In genomic region chr9:113592806-113593575, GRCh38 we compare ENCODE assay signal across 10 cellular contexts.
DNase-seq lines count a peak whose midpoint lies in the region; ATAC-seq, FAIRE-seq and TF ChIP-seq lines count a peak whose summit lies in the region.
"Had no signal": no experiment of that assay in that cellular context is flagged by ENCODE, and none has a peak within 500 bp of the region (broad histone marks: within the 10 kb centered on the region; RNA-seq: fewer than 3 reads in every experiment).

No MANE protein-coding gene starts in this region.

- H3K27me3 Mint-ChIP-seq in glutamatergic neuron (ENCODE audit: unreplicated experiment) = peaks cover under 1% of the 10 kb centered on the region

- POLR2A ChIA-PET in HCT116 (lab: Charles Lee) = interaction anchor here (0.9 to 1.3 kb wide), 3 partner anchors 9 to 65 kb away, joined by 3 to 5 read pairs (median 4); no protein-coding TSS in a partner anchor

- ATAC-seq in HCT116 (no peak), GM19328 (IDR thresholded peaks at IDR 0.05; ENCODE audit: unreplicated experiment) (no peak), left colon (no peak)

- WGBS in spleen, 5 donors = 55 to 68% (median 63%) methylated on average over 8 of the region's 8 CpGs

- intact Hi-C loops in HCT116 (cut with micrococcal nuclease) = no loop called here
- intact Hi-C loops in spleen (cut with DNase I; ENCODE audit: low total_unique reads) = loop anchor here (2.0 to 5.0 kb wide), 2 partner anchors 64 to 146 kb away; no protein-coding TSS in a partner anchor
- intact Hi-C loops in left colon (cut with DNase I, micrococcal nuclease) = loop anchor here (2.0 to 5.0 kb wide), 2 partner anchors 62 to 64 kb away; no protein-coding TSS in a partner anchor

- peaks cover 2% of the 10 kb centered on the region for H3K9me3 Mint-ChIP-seq in glutamatergic neuron (ENCODE audit: unreplicated experiment)

- peak overlapping the region; percentile 15 for H3K27ac Mint-ChIP-seq in glutamatergic neuron (ENCODE audit: unreplicated experiment)

- H3K4me1 ChIP-seq in HCT116 (ENCODE audit: control insufficient read depth in 1 of 2, insufficient read depth in 2 of 2, low read length in 2 of 2) (peaks cover 9 to 16% of the 10 kb centered on the region in 2 experiments), spleen (peaks cover 44 to 100% (median 87%) of the 10 kb centered on the region in 6 donors)

- no peaks in the 10 kb centered on the region for H3K36me3 Mint-ChIP-seq in glutamatergic neuron (ENCODE audit: unreplicated experiment)

- H3K27ac ChIP-seq in HCT116 (ENCODE audit: low read depth, low read length) (no peak overlapping the region), VCaP (peak overlapping the region; percentile 75), spleen (peak overlapping the region in 6 of 8 donors; percentile 23 to 88 (median 72))

- TF ChIP-seq POLR2A in HCT116 (IDR thresholded peaks at IDR 0.05; ENCODE audit: borderline replicate concordance, extremely low read depth, insufficient read depth, insufficient read length) (no peak), spleen (IDR thresholded peaks at IDR 0.05) (no peak)

- no peak for TF ChIP-seq RAD21 in HCT116 (IDR thresholded peaks at IDR 0.05; ENCODE audit: low read depth)

- H3K36me3 ChIP-seq in HCT116 (ENCODE audit: control insufficient read depth in 1 of 2, insufficient read depth in 2 of 2, low read length in 2 of 2) (peaks cover 2% of the 10 kb centered on the region in 2 experiments; a peak in 2 of 4 replicates), spleen (peaks cover 10 to 84% (median 51%) of the 10 kb centered on the region in 6 donors)

- no peak overlapping the region for H2AFZ ChIP-seq in HCT116 (ENCODE audit: low read depth, low read length, poor library complexity, severe bottlenecking)

- DNase-seq in HCT116 (ENCODE audit: low read depth, low spot score) (no peak), glutamatergic neuron (no peak), spleen (no peak), amniotic stem cell (lab: John Stamatoyannopoulos, UW) (no peak), left colon (no peak), HTR-8/SVneo (ENCODE audit: insufficient read length, low spot score) (no peak)
- DNase-seq: activated CD4-positive, alpha-beta T cell treated with anti-CD3 and anti-CD28 coated beads, Interleukin-2, amount 50 U/mL, for 48 hours; small intestine had no signal

- H3K4me3 Mint-ChIP-seq in glutamatergic neuron (ENCODE audit: unreplicated experiment) = no peak overlapping the region

- H3K4me3 ChIP-seq in HCT116 (replicated peaks in 1 of 2; ENCODE audit: low read depth in 1 of 2, low read length in 2 of 2) = no peak overlapping the region
- H3K4me3 ChIP-seq in spleen = no peak overlapping the region

- H3K4me2 ChIP-seq in HCT116 (ENCODE audit: low read length) = peak overlapping the region; percentile 38

- H3K27me3 ChIP-seq in HCT116 (ENCODE audit: insufficient read depth, low read length) (no peaks in the 10 kb centered on the region), spleen (replicated peaks in 1 of 7) (no peaks in the 10 kb centered on the region)

- no peaks in the 10 kb centered on the region for H3K79me2 ChIP-seq in HCT116 (ENCODE audit: insufficient read depth, low read length)

- TF ChIP-seq CTCF in HCT116 (IDR thresholded peaks at IDR 0.05 in 2 of 3, conservative IDR thresholded peaks at IDR 0.05 in 1 of 3; ENCODE audit: borderline replicate concordance in 1 of 3, insufficient read depth in 1 of 3, low read depth in 2 of 3, low read length in 2 of 3) (no peak), VCaP (conservative IDR thresholded peaks at IDR 0.05) (no peak), glutamatergic neuron (IDR thresholded peaks at IDR 0.05; ENCODE audit: partially characterized antibody, unreplicated experiment) (no peak), spleen (IDR thresholded peaks at IDR 0.05 in 8 of 11, conservative IDR thresholded peaks at IDR 0.05 in 3 of 11) (no peak)

- no peaks in the 10 kb centered on the region for H4K20me1 ChIP-seq in HCT116 (ENCODE audit: insufficient read depth)

- no peak overlapping the region for H3K9ac ChIP-seq in HCT116 (ENCODE audit: low read length)

- RAD21 ChIA-PET in HCT116 (lab: Charles Lee; ENCODE audit: low non-redundant PET in 1 of 2, low total read pairs in 2 of 2, uncharacterized antibody in 2 of 2, unreplicated experiment in 2 of 2) = interaction anchor here (2.5 to 2.8 kb wide), 2 partner anchors 62 to 63 kb away, joined by 28 to 68 read pairs; no protein-coding TSS in a partner anchor

- no TSS peak for BruUV-seq in HCT116 (replicated peaks; lab: Mats Ljungman, UMichigan)

- peaks cover 8% of the 10 kb centered on the region for H3K4me1 Mint-ChIP-seq in glutamatergic neuron (ENCODE audit: low read depth, unreplicated experiment)

- no peak for FAIRE-seq in HTR-8/SVneo (lab: Jason Lieb, UNC)
- FAIRE-seq: small intestine had no signal

- CTCF ChIA-PET in HCT116 (lab: Charles Lee) = interaction anchor here (1.1 to 11.8 kb wide), 4 partner anchors 8 to 147 kb away, joined by 4 to 287 read pairs (median 14); no protein-coding TSS in a partner anchor

- no peaks in the 10 kb centered on the region for H3K9me3 ChIP-seq in HCT116 (ENCODE audit: control insufficient read depth in 1 of 2, insufficient read depth in 1 of 2, low read depth in 1 of 2, low read length in 2 of 2)
- H3K9me3 ChIP-seq in spleen = no peaks in the 10 kb centered on the region

- H3K9me2 ChIP-seq in HCT116 (ENCODE audit: insufficient read depth) = no peaks in the 10 kb centered on the region

TF ChIP-seq in HCT116, 20 proteins besides CTCF, POLR2A, EP300 and RAD21:
- TF ChIP-seq ZBTB33 (IDR thresholded peaks at IDR 0.05; ENCODE audit: extremely low read depth, insufficient replicate concordance, low read length) (no peak), REST (IDR thresholded peaks at IDR 0.05; ENCODE audit: low read depth) (no peak), ELF1 (IDR thresholded peaks at IDR 0.05; ENCODE audit: borderline replicate concordance, low read depth) (no peak), ATF3 (IDR thresholded peaks at IDR 0.05) (no peak), ZNF274 (IDR thresholded peaks at IDR 0.05; ENCODE audit: low read depth, low read length) (no peak), CBX3 (IDR thresholded peaks at IDR 0.05; ENCODE audit: low read depth) (no peak), EZH2 (IDR thresholded peaks at IDR 0.05) (no peak), FOSL1 (IDR thresholded peaks at IDR 0.05; ENCODE audit: low read depth) (no peak)
TF ChIP-seq in HCT116: peak in this region for 0.
